8 cellular contexts compared by ENCODE assay signal in the genomic region with DNA sequence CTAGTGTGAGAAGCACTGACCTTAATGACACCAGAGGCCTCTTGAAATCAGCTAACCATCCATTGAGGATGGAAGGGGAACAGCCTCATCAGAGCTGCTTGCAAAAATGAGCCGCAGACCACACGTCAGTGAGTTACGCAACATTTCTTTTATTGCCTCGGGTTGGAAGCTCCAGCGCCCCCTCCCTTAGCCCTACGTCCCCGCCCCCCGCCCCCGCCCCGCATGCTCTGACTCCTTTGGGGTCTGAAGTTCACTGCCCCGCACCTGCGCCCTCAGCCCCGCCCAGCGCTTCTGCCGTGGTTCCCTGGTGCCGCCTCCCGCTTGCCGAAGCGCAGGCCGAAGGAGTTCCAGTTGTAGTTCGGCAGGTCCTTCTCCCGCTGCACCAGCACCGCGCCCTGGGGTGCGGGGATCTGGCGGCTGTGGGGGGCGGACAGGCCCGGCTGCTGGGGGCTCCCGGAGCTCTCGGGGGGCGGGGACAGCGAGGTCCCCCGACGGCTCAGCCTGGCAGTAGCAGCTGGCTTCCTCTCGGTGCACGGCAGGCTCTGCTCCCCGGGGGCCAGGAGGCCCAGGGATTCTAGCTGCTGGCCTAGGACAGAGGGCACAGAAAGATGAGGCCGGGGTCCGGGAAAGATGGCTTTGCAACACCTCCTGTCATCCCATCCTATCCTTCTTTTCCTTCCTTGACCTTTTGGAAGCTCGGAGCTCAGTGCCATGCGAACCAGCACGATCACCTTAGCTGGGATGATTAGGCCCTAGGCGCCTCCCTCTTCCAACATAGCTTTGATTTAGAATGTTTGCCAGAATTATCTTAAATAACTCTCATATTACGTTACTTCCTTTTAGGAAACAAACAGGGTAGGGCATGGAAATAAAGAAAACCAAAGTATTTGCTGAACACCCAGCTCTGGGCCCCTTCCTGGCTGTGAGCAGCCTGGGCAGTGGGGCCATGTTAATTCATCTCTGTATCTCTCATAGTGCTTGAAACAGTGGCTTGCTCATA. TPM values are rescaled to one million over a fixed set of nuclear protein-coding genes. Genes with fewer than 3 reads are reported as not detected.
DNase-seq lines count a peak whose midpoint lies in the region; ATAC-seq and TF ChIP-seq lines count a peak whose summit lies in the region.

No MANE protein-coding gene starts in this region.

- no peaks in the 10 kb centered on the region for H3F3A ChIP-seq in MM.1S (ENCODE audit: insufficient read depth, low read length)

- no peaks in the 10 kb centered on the region for H3K4me1 ChIP-seq in body of pancreas
- H3K4me1 ChIP-seq in MM.1S (ENCODE audit: low read length), result no peaks in the 10 kb centered on the region

- H3K27ac Mint-ChIP-seq in memory B cell, result no peak overlapping the region

- ATAC-seq in body of pancreas (peak; percentile 59), memory B cell (ENCODE audit: low read depth) (peak; percentile 22), HG02642 (IDR thresholded peaks at IDR 0.05; ENCODE audit: poor library complexity, unreplicated experiment) (no peak)

- 20 to 44% methylated on average over 11 to 41 of the region's 44 CpGs for WGBS in body of pancreas, 2 donors

- intact Hi-C loops in body of pancreas (cut with DNase I), result no loop called here

- peaks cover 5% of the 10 kb centered on the region for H3K4me1 Mint-ChIP-seq in memory B cell

- H2AFZ ChIP-seq in MM.1S (ENCODE audit: low read length), result no peak overlapping the region

- no peaks in the 10 kb centered on the region for H3K9me3 Mint-ChIP-seq in memory B cell

- H3K9me3 ChIP-seq in body of pancreas, result no peaks in the 10 kb centered on the region
- H3K9me3 ChIP-seq in MM.1S (replicated peaks; ENCODE audit: insufficient read depth, low read length), result no peaks in the 10 kb centered on the region

- no peaks in the 10 kb centered on the region for H3K79me2 ChIP-seq in MM.1S (ENCODE audit: low read length)

- H3K4me3 ChIP-seq in body of pancreas (no peak overlapping the region), MM.1S (ENCODE audit: low read length) (no peak overlapping the region)

- no peak for TF ChIP-seq POLR2A in body of pancreas (IDR thresholded peaks at IDR 0.05)

- TF ChIP-seq CTCF in body of pancreas (IDR thresholded peaks at IDR 0.05) (no peak), MM.1S (IDR thresholded peaks at IDR 0.05; ENCODE audit: low read length) (no peak)

- H3K27me3 ChIP-seq in body of pancreas (no peaks in the 10 kb centered on the region), MM.1S (replicated peaks; ENCODE audit: insufficient read depth, low read length) (peaks cover 54% of the 10 kb centered on the region)

- DNase-seq in D341Med (ENCODE audit: low spot score) (peak; percentile 83), NCI-H146 treated with DMSO at 0.1 percent for 48 hours (lab: John Stamatoyannopoulos, UW; ENCODE audit: unreplicated experiment) (peak; percentile 13), body of pancreas (peak in 3 of 4 donors; percentile 13 to 39 (median 28)), memory B cell (ENCODE audit: low spot score in 2 of 2) (peak in 1 of 2 donors; percentile 19), MM.1S (no peak), SHP77 treated with DMSO at 0.1 percent for 48 hours (lab: John Stamatoyannopoulos, UW) (no peak), NCI-H446 treated with DMSO at 0.1 percent for 48 hours (lab: John Stamatoyannopoulos, UW) (no peak)

- H3K27ac ChIP-seq in body of pancreas, result no peak overlapping the region
- no peak overlapping the region for H3K27ac ChIP-seq in MM.1S (ENCODE audit: low read length)

- H3K4me2 ChIP-seq in MM.1S (ENCODE audit: low read depth, low read length), result no peak overlapping the region

- no peaks in the 10 kb centered on the region for H3K9me2 ChIP-seq in MM.1S (replicated peaks; ENCODE audit: insufficient read depth, low read length)

- no peaks in the 10 kb centered on the region for H3K36me3 Mint-ChIP-seq in memory B cell

- H4K20me1 ChIP-seq in MM.1S (ENCODE audit: insufficient read depth, low read length), result no peaks in the 10 kb centered on the region

- no peaks in the 10 kb centered on the region for H3K36me3 ChIP-seq in body of pancreas (replicated peaks in 1 of 2; ENCODE audit: insufficient read depth in 1 of 2, low read depth in 2 of 2)
- H3K36me3 ChIP-seq in MM.1S (replicated peaks; ENCODE audit: insufficient read depth, low read length), result no peaks in the 10 kb centered on the region

- peaks cover 38% of the 10 kb centered on the region for H3K27me3 Mint-ChIP-seq in memory B cell

- H3K4me3 Mint-ChIP-seq in memory B cell, result no peak overlapping the region

- H3K9ac ChIP-seq in MM.1S (ENCODE audit: low read length), result no peak overlapping the region

RNA-seq across cellular contexts. Expression of a gene that starts 5.8 kb away (rescaled TPM):
- total RNA-seq in body of pancreas, result not detected

RNA-seq across cellular contexts. Expression of a gene that starts 23.3 kb away (rescaled TPM):
- total RNA-seq in body of pancreas, result 1 to 10 TPM in 1 of 2 donors, not detected in 1; 6.5 TPM

RNA-seq across cellular contexts. Expression of a gene that starts 24.4 kb away (rescaled TPM):
- total RNA-seq in body of pancreas, result not detected

RNA-seq across cellular contexts. Expression of a gene that starts 38.7 kb away (rescaled TPM):
- total RNA-seq in body of pancreas, result 10 to 100 TPM in 1 of 2 donors, 1 to 10 TPM in 1; 4.0 to 15.8 TPM

Comparison
In these comparisons a context has a peak if more than half of its experiments do, and no peak if none do; other contexts are left out.
1. DNase-seq: peak in D341Med (single experiment), NCI-H146 treated with DMSO at 0.1 percent for 48 hours (single experiment) and body of pancreas (3 of 4); none in MM.1S (single experiment), SHP77 treated with DMSO at 0.1 percent for 48 hours (single experiment) and NCI-H446 treated with DMSO at 0.1 percent for 48 hours (single experiment).